Comparison of ENCODE assay signal across 9 cellular contexts in the genomic region with DNA sequence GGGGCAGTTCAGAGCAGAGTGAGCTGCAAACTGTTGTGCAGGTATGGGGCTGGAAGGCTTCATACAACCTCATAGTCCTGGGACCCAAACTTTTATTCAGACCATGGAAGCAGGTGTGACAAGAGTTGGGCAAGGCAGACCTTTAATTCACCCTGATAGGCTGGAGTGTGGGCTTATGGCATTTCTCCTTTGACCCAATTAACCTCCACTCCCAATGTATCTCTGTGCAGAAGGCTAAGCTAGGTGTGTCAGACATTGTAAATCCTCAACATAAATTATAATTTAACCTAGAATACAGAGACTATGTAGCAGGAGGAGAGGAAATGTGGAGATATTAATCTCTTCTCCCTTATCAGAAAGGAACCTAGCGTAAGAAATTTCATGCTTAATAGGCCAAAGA. TPM values are rescaled to one million over a fixed set of nuclear protein-coding genes. Genes with fewer than 3 reads are reported as not detected.
"Had no signal": no experiment of that assay in that cellular context is flagged by ENCODE, and none has a peak within 500 bp of the region (broad histone marks: within the 10 kb centered on the region; RNA-seq: fewer than 3 reads in every experiment).

No MANE protein-coding gene starts in this region.

- FAIRE-seq: HepG2, HTR-8/SVneo, K562 had no signal

- H3K27ac ChIP-seq: HL-60 had no signal

- ATAC-seq: HepG2, K562 had no signal

- H3K4me3 ChIP-seq: K562 had no signal

- DNase-seq: IMR-90, KBM-7 had no signal

RNA-seq across cellular contexts. Expression of gene OR10H2, which starts 12.2 kb away (rescaled TPM):
- total RNA-seq: HepG2, HT-29, HT1080, IMR-90, K562 had no signal
- polyA plus RNA-seq: HepG2, IgD-negative memory B cell, IMR-90, K562 had no signal

RNA-seq across cellular contexts. Expression of gene OR10H3, which starts 22.1 kb away (rescaled TPM):
- total RNA-seq: HepG2, HT-29, HT1080, IMR-90, K562 had no signal
- polyA plus RNA-seq: HepG2, IgD-negative memory B cell, IMR-90, K562 had no signal

RNA-seq across cellular contexts. Expression of gene CYP4F12, which starts 42.8 kb away (rescaled TPM):
- total RNA-seq: HT1080, IMR-90, K562 had no signal
- polyA plus RNA-seq: IgD-negative memory B cell, IMR-90, K562 had no signal
